Comparison of ENCODE assay signal across 8 cellular contexts in the genomic region with DNA sequence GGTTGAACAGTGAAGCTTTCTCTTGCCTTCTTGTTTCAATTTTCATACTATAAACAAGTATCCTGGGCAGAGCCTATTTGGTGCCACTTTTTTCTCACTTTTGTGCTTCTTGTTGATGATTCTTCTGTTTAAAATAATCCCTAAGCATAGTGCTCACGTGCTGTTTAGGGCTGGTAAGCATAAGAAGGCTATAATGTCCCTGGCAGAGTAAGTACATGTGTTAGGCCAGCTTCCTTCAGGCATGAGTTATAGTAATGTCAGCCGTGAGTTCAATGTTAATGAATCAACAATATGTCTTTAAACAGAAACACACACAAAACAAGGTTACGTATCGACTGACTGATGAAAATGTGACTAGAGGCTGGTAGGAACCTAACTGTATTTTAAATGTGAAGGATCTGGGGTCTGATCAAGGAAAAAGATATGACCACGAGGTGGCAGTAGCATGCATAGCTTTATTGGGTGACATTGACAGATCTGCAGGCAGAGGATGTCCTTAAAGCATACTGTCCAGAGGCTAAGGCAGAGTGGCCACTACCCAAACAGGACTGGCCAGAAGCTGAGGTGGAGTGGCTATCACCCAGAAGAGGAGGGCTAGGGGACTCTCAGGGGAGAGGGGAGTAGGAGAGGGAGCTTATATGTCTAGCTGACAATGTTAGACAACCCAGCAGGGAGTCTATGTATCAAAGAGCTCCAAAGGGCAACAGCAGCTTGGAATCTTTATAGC.
A peak's percentile ranks its signal among the peaks of the same experiment; 100 is the strongest.
DNase-seq lines count a peak whose midpoint lies in the region; ATAC-seq, FAIRE-seq and TF ChIP-seq lines count a peak whose summit lies in the region.

No MANE protein-coding gene starts in this region.

- intact Hi-C loops in IMR-90 (cut with micrococcal nuclease) (loop anchor here (1.0 kb wide), 4 partner anchors 112 to 839 kb away; no protein-coding TSS in a partner anchor), PC-3 (cut with micrococcal nuclease) (loop anchor here (1.0 to 10.0 kb wide), 6 partner anchors 51 to 724 kb away; partner anchors contain the start of gene BRAF), testis (cut with DNase I; ENCODE audit: low total_unique reads) (loop anchor here (10.0 kb wide), 1 partner anchor 204 kb away; the partner anchor contains the start of gene MRPS33)

- H3K4me2 ChIP-seq in IMR-90 (ENCODE audit: low read depth, low read length) (no peak overlapping the region), PC-3 (ENCODE audit: low read length) (no peak overlapping the region), fibroblast of lung (ENCODE audit: extremely low read depth, insufficient read depth, low read length) (no peak overlapping the region), neuronal stem cell (ENCODE audit: insufficient read depth, low read length, poor library complexity, severe bottlenecking) (no peak overlapping the region)

- H3K36me3 ChIP-seq in IMR-90 (ENCODE audit: control insufficient read depth, insufficient read depth, low read length) (no peaks in the 10 kb centered on the region), PC-3 (ENCODE audit: low read depth, low read length) (no peaks in the 10 kb centered on the region), fibroblast of lung (ENCODE audit: control insufficient read depth, insufficient read depth, low read length) (no peaks in the 10 kb centered on the region), neuronal stem cell (replicated peaks in 1 of 2; ENCODE audit: control insufficient read depth in 2 of 2, insufficient read depth in 2 of 2, low read length in 2 of 2) (peaks cover 0 to 15% of the 10 kb centered on the region in 2 donors), testis (ENCODE audit: low read depth, missing control alignments) (no peaks in the 10 kb centered on the region)

- H3K27me3 ChIP-seq in IMR-90 (ENCODE audit: control insufficient read depth, insufficient read depth, low read length) (no peaks in the 10 kb centered on the region), PC-3 (ENCODE audit: low read length) (no peaks in the 10 kb centered on the region), fibroblast of lung (ENCODE audit: control insufficient read depth, insufficient read depth, low read length) (no peaks in the 10 kb centered on the region), neuronal stem cell (ENCODE audit: control insufficient read depth in 3 of 3, insufficient read depth in 3 of 3, low read depth in 1 of 3, low read length in 3 of 3) (no peaks in the 10 kb centered on the region), testis (no peaks in the 10 kb centered on the region)

- H3K9me3 ChIP-seq in IMR-90 (ENCODE audit: control insufficient read depth, insufficient read depth, low read length): no peaks in the 10 kb centered on the region
- H3K9me3 ChIP-seq in PC-3 (ENCODE audit: low read length): no peaks in the 10 kb centered on the region
- no peaks in the 10 kb centered on the region for H3K9me3 ChIP-seq in fibroblast of lung (ENCODE audit: control insufficient read depth, insufficient read depth, low read depth, low read length)
- no peaks in the 10 kb centered on the region for H3K9me3 ChIP-seq in neuronal stem cell (replicated peaks in 1 of 2; ENCODE audit: control insufficient read depth in 2 of 2, insufficient read depth in 1 of 2, low read depth in 1 of 2, low read length in 2 of 2)
- H3K9me3 ChIP-seq in testis: no peaks in the 10 kb centered on the region

- H3K79me2 ChIP-seq in PC-3 (ENCODE audit: low read length): no peaks in the 10 kb centered on the region
- H3K79me2 ChIP-seq in fibroblast of lung (ENCODE audit: control insufficient read depth, insufficient read depth, low read length): no peaks in the 10 kb centered on the region

- peak; percentile 95 for FAIRE-seq in D721Med (lab: Jason Lieb, UNC)

- H2BK5ac ChIP-seq in IMR-90 (ENCODE audit: low read depth, low read length, poor library complexity, severe bottlenecking): no peak overlapping the region
- H2BK5ac ChIP-seq in neuronal stem cell (ENCODE audit: low read length): no peak overlapping the region

- TF ChIP-seq POLR2A in IMR-90 (IDR thresholded peaks at IDR 0.05; ENCODE audit: low read depth, low read length) (no peak), testis (IDR thresholded peaks at IDR 0.05) (no peak)

- H3K79me1 ChIP-seq in IMR-90 (ENCODE audit: low read depth in 1 of 2, low read length in 2 of 2) (peaks cover 0 to 4% of the 10 kb centered on the region in 2 experiments; a peak in 1 of 4 replicates), neuronal stem cell (ENCODE audit: low read depth, low read length) (no peaks in the 10 kb centered on the region)

- BruUV-seq in IMR-90 (replicated peaks; lab: Mats Ljungman, UMichigan) (no TSS peak), PC-3 (replicated peaks; lab: Mats Ljungman, UMichigan) (no TSS peak)

- H2BK15ac ChIP-seq in IMR-90 (ENCODE audit: low read depth, low read length) (no peak overlapping the region), neuronal stem cell (ENCODE audit: low read length) (no peak overlapping the region)

- H4K8ac ChIP-seq in IMR-90 (ENCODE audit: low read depth in 2 of 2, low read length in 2 of 2): no peak overlapping the region
- no peak overlapping the region for H4K8ac ChIP-seq in neuronal stem cell (ENCODE audit: low read depth, low read length)

- no peak overlapping the region for H2AK9ac ChIP-seq in IMR-90 (replicated peaks; ENCODE audit: low read depth, low read length, poor library complexity)

- H3K27ac ChIP-seq in IMR-90 (ENCODE audit: insufficient read depth, low read length): no peak overlapping the region
- no peak overlapping the region for H3K27ac ChIP-seq in PC-3 (ENCODE audit: low read length)
- H3K27ac ChIP-seq in fibroblast of lung (ENCODE audit: insufficient read depth, low read length): no peak overlapping the region
- H3K27ac ChIP-seq in neuronal stem cell (replicated peaks; ENCODE audit: low read length): no peak overlapping the region
- H3K27ac ChIP-seq in testis: no peak overlapping the region

- no peak for DNase-seq in D721Med (ENCODE audit: insufficient read length, low spot score)
- peak; percentile 66 for DNase-seq in IMR-90
- peak; percentile 83 for DNase-seq in PC-3
- DNase-seq in activated T-cell treated with anti-CD3 and anti-CD28 coated beads for 48 hours (ENCODE audit: low read depth): peak; percentile 27
- DNase-seq in fibroblast of lung (ENCODE audit: low read depth in 2 of 2): peak; percentile 51 to 78
- peak; percentile 51 for DNase-seq in neuronal stem cell (ENCODE audit: low spot score)
- DNase-seq in testis: peak; percentile 80

- TF ChIP-seq CTCF in D721Med (IDR thresholded peaks at IDR 0.05; ENCODE audit: insufficient read depth, missing control alignments) (peak; percentile 74), IMR-90 (conservative IDR thresholded peaks at IDR 0.05; ENCODE audit: low read depth, low read length) (peak; percentile 72), PC-3 (conservative IDR thresholded peaks at IDR 0.05; ENCODE audit: low read depth, low read length) (peak; percentile 76), fibroblast of lung (conservative IDR thresholded peaks at IDR 0.05 in 1 of 2, IDR thresholded peaks at IDR 0.05 in 1 of 2; ENCODE audit: low read depth in 1 of 2, low read length in 2 of 2) (peak; percentile 51 to 71), testis (IDR thresholded peaks at IDR 0.05) (peak; percentile 52 to 66 (median 63))

- H3K56ac ChIP-seq in IMR-90 (ENCODE audit: extremely low read depth, insufficient read depth, low read length): no peak overlapping the region

- ATAC-seq in GM21367 (IDR thresholded peaks at IDR 0.05; ENCODE audit: unreplicated experiment): peak; percentile 82
- ATAC-seq in IMR-90 (ENCODE audit: low read depth): peak; percentile 94
- peak; percentile 99 for ATAC-seq in PC-3

- H3K18ac ChIP-seq in IMR-90 (ENCODE audit: low read depth, low read length): no peak overlapping the region
- H3K18ac ChIP-seq in neuronal stem cell (ENCODE audit: low read length): no peak overlapping the region

- no peak overlapping the region for H2AK5ac ChIP-seq in IMR-90 (ENCODE audit: low read depth, low read length)
- no peak overlapping the region for H2AK5ac ChIP-seq in neuronal stem cell (ENCODE audit: low read depth, low read length)

- H3F3A ChIP-seq in PC-3 (ENCODE audit: low read length, unreplicated experiment): no peaks in the 10 kb centered on the region

- no peak overlapping the region for H4K91ac ChIP-seq in IMR-90 (ENCODE audit: insufficient read depth, low read depth, low read length)
- H4K91ac ChIP-seq in neuronal stem cell (ENCODE audit: low read depth, low read length, poor library complexity): no peak overlapping the region

- H3K14ac ChIP-seq in IMR-90 (replicated peaks; ENCODE audit: low read depth, low read length) (no peak overlapping the region), neuronal stem cell (ENCODE audit: low read length) (no peak overlapping the region)

- POLR2A ChIA-PET in IMR-90 (lab: Charles Lee; ENCODE audit: unreplicated experiment): interaction anchor here (0.6 kb wide), 1 partner anchor 20 kb away, joined by 3 read pairs; no protein-coding TSS in a partner anchor
- POLR2A ChIA-PET in PC-3 (lab: Charles Lee; ENCODE audit: unreplicated experiment): no interaction called here

- peak; percentile 70 for TF ChIP-seq RAD21 in IMR-90 (IDR thresholded peaks at IDR 0.05; ENCODE audit: low read length)

- H3K23ac ChIP-seq in IMR-90 (ENCODE audit: low read depth, low read length) (no peak overlapping the region), neuronal stem cell (ENCODE audit: low read depth, low read length, poor library complexity) (no peak overlapping the region)

- H4K20me1 ChIP-seq in IMR-90 (ENCODE audit: insufficient read depth, low read length) (no peaks in the 10 kb centered on the region; the same call in 1 of the 2 replicates), PC-3 (ENCODE audit: low read length) (no peaks in the 10 kb centered on the region), fibroblast of lung (ENCODE audit: control insufficient read depth, extremely low read depth, insufficient read depth, low read length) (no peaks in the 10 kb centered on the region)

- H3K4me3 ChIP-seq in IMR-90 (ENCODE audit: insufficient read depth, low read depth, low read length): no peak overlapping the region
- no peak overlapping the region for H3K4me3 ChIP-seq in PC-3 (ENCODE audit: low read length)
- no peak overlapping the region for H3K4me3 ChIP-seq in fibroblast of lung (replicated peaks in 1 of 4; ENCODE audit: control extremely low read depth in 1 of 4, insufficient read depth in 1 of 4, low read depth in 3 of 4, low read length in 4 of 4)
- no peak overlapping the region for H3K4me3 ChIP-seq in neuronal stem cell (ENCODE audit: low read length in 2 of 2)
- H3K4me3 ChIP-seq in testis: no peak overlapping the region

- H3K9me1 ChIP-seq in IMR-90 (ENCODE audit: insufficient read depth, low read length): no peaks in the 10 kb centered on the region

- dilution Hi-C loops in IMR-90 (cut with HindIII; ENCODE audit: low sequenced_read_pairs, unreplicated experiment): no loop called here

- H2AFZ ChIP-seq in IMR-90 (replicated peaks; ENCODE audit: low read length, poor library complexity) (no peak overlapping the region), PC-3 (ENCODE audit: low read length) (no peak overlapping the region), fibroblast of lung (ENCODE audit: low read length) (no peak overlapping the region), neuronal stem cell (ENCODE audit: low read length) (no peak overlapping the region)

- H3K4ac ChIP-seq in IMR-90 (ENCODE audit: low read depth, low read length) (no peak overlapping the region), neuronal stem cell (ENCODE audit: low read length) (no peak overlapping the region)

- H2BK12ac ChIP-seq in neuronal stem cell (ENCODE audit: low read length): no peak overlapping the region

- no peaks in the 10 kb centered on the region for H3K9me2 ChIP-seq in PC-3 (replicated peaks; ENCODE audit: low read length)

- CTCF ChIA-PET in IMR-90 (lab: Yijun Ruan, JAX) (interaction anchor here (0.6 to 2.7 kb wide), 13 partner anchors 9 to 839 kb away, joined by 3 to 11 read pairs (median 3); partner anchors contain the start of gene BRAF), PC-3 (lab: Charles Lee) (interaction anchor here (0.5 to 2.1 kb wide), 10 partner anchors 66 to 720 kb away, joined by 3 to 36 read pairs (median 4); no protein-coding TSS in a partner anchor)

- in situ Hi-C loops in IMR-90 (cut with MboI; ENCODE audit: low sequenced_read_pairs): loop anchor here (5.0 to 25.0 kb wide), 3 partner anchors 201 to 844 kb away; partner anchors contain the start of gene MRPS33

- H3K4me1 ChIP-seq in IMR-90 (ENCODE audit: control insufficient read depth, insufficient read depth, low read length) (peaks cover 2% of the 10 kb centered on the region; the same call in 1 of the 2 replicates), PC-3 (ENCODE audit: insufficient read depth, low read length) (no peaks in the 10 kb centered on the region), fibroblast of lung (ENCODE audit: control insufficient read depth, extremely low read depth, insufficient read depth, low read length) (no peaks in the 10 kb centered on the region), neuronal stem cell (ENCODE audit: control insufficient read depth in 2 of 2, insufficient read depth in 1 of 2, low read depth in 1 of 2, low read length in 2 of 2) (no peaks in the 10 kb centered on the region), testis (no peaks in the 10 kb centered on the region)

- H2BK120ac ChIP-seq in IMR-90 (ENCODE audit: low read depth, low read length) (no peak overlapping the region), neuronal stem cell (ENCODE audit: low read depth, low read length) (no peak overlapping the region)

- no CpG with 5 or more reads among the region's 5 CpGs for WGBS in IMR-90 (ENCODE audit: extremely low coverage in 2 of 2, insufficient read length in 1 of 2), 2 experiments
- no CpG with 5 or more reads among the region's 5 CpGs for WGBS in neuronal stem cell (ENCODE audit: extremely low coverage in 2 of 2, insufficient read length in 2 of 2, insufficient replicate concordance in 1 of 2), 2 donors
- WGBS in testis, 2 donors: 38 to 61% methylated on average over 5 of the region's 5 CpGs

- H4K5ac ChIP-seq in IMR-90 (ENCODE audit: low read depth, low read length): no peak overlapping the region

- H3K9ac ChIP-seq in IMR-90 (ENCODE audit: low read depth, low read length) (no peak overlapping the region), PC-3 (ENCODE audit: low read length) (no peak overlapping the region), fibroblast of lung (ENCODE audit: insufficient read depth, low read length) (no peak overlapping the region), neuronal stem cell (ENCODE audit: low read depth, low read length, poor library complexity) (no peak overlapping the region)

- no peak overlapping the region for H2BK20ac ChIP-seq in IMR-90 (ENCODE audit: low read depth, low read length)
